ENCODE assay signal across 8 cellular contexts in genomic region chr19:2782936-2783780, GRCh38. TPM values are rescaled to one million over a fixed set of nuclear protein-coding genes. Genes with fewer than 3 reads are reported as not detected.
DNase-seq lines count a peak whose midpoint lies in the region; ATAC-seq and TF ChIP-seq lines count a peak whose summit lies in the region.

SGTA (minus strand) TSS chr19:2783273; CDS start chr19:2769068, 14,205 bp downstream.

- H3K4me1 ChIP-seq in ascending aorta (peaks cover 12 to 35% of the 10 kb centered on the region in 2 donors), right cardiac atrium (ENCODE audit: control insufficient read depth, insufficient read depth, low read length) (peaks cover 5% of the 10 kb centered on the region), uterus (peaks cover 5 to 15% of the 10 kb centered on the region in 2 donors)

- H3K4me3 ChIP-seq in ascending aorta (peak within 1 kb of the TSS; percentile 77 to 78), right cardiac atrium (ENCODE audit: low read length) (peak within 1 kb of the TSS; percentile 92), uterus (peak within 1 kb of the TSS; percentile 89 to 94)

- H3K36me3 Mint-ChIP-seq in T-helper 2 cell treated with Interferon-gamma antibody and Interleukin-4, amounts not matched to agents 5 μg/mL and 100 μg/mL, for 36 hours (ENCODE audit: low read depth), result peaks cover 11% of the 10 kb centered on the region

- H3K9me3 ChIP-seq in ascending aorta (no peaks in the 10 kb centered on the region), right cardiac atrium (ENCODE audit: control insufficient read depth, low read length) (no peaks in the 10 kb centered on the region), uterus (no peaks in the 10 kb centered on the region)

- peak within 1 kb of the TSS; percentile 94 for H3K4me3 Mint-ChIP-seq in T-helper 2 cell treated with Interferon-gamma antibody and Interleukin-4, amounts not matched to agents 5 μg/mL and 100 μg/mL, for 36 hours

- ATAC-seq in GM18502 (IDR thresholded peaks at IDR 0.05; ENCODE audit: poor library complexity, unreplicated experiment), result peak; percentile 71
- peak; percentile 65 for ATAC-seq in HG02970 (IDR thresholded peaks at IDR 0.05; ENCODE audit: low FRiP score, unreplicated experiment)
- peak; percentile 91 to 93 for ATAC-seq in right cardiac atrium

- no peaks in the 10 kb centered on the region for H3K9me3 Mint-ChIP-seq in T-helper 2 cell treated with Interferon-gamma antibody and Interleukin-4, amounts not matched to agents 5 μg/mL and 100 μg/mL, for 36 hours

- peak within 1 kb of the TSS; percentile 82 to 88 for H3K27ac ChIP-seq in ascending aorta
- peak within 1 kb of the TSS; percentile 79 for H3K27ac ChIP-seq in right cardiac atrium (ENCODE audit: low read length)
- H3K27ac ChIP-seq in uterus, result peak within 1 kb of the TSS; percentile 80 to 89

- H3K27me3 ChIP-seq in ascending aorta (no peaks in the 10 kb centered on the region), right cardiac atrium (ENCODE audit: control insufficient read depth, insufficient read depth) (no peaks in the 10 kb centered on the region), uterus (no peaks in the 10 kb centered on the region)

- peak; percentile 33 to 55 (median 41) for TF ChIP-seq CTCF in ascending aorta (IDR thresholded peaks at IDR 0.05)
- peak; percentile 26 to 66 (median 54) for TF ChIP-seq CTCF in uterus (IDR thresholded peaks at IDR 0.05)

- TF ChIP-seq POLR2A in uterus (IDR thresholded peaks at IDR 0.05), result peak; percentile 85 to 92

- peaks cover 41% of the 10 kb centered on the region for H3K4me1 Mint-ChIP-seq in T-helper 2 cell treated with Interferon-gamma antibody and Interleukin-4, amounts not matched to agents 5 μg/mL and 100 μg/mL, for 36 hours (ENCODE audit: low read depth)

- no peaks in the 10 kb centered on the region for H3K36me3 ChIP-seq in ascending aorta
- no peaks in the 10 kb centered on the region for H3K36me3 ChIP-seq in uterus

- DNase-seq in NCI-H1930 (lab: John Stamatoyannopoulos, UW) (peak; percentile 95 to 96), ascending aorta (ENCODE audit: low spot score in 2 of 2) (peak; percentile 92 to 99), right cardiac atrium (peak; percentile 98 to 99 (median 98)), pulmonary artery endothelial cell (ENCODE audit: low read depth, low spot score) (peak; percentile 98), uterus (peak; percentile 99)
- peak; percentile 98 for DNase-seq in T-helper 2 cell treated with Interferon-gamma antibody and Interleukin-4, amounts not matched to agents 5 μg/mL and 100 μg/mL, for 36 hours (ENCODE audit: low spot score)

- H3K27ac Mint-ChIP-seq in T-helper 2 cell treated with Interferon-gamma antibody and Interleukin-4, amounts not matched to agents 5 μg/mL and 100 μg/mL, for 36 hours, result peak within 1 kb of the TSS; percentile 93

- intact Hi-C loops in ascending aorta (cut with DNase I) (loop anchor here (2.0 kb wide), 1 partner anchor 844 kb away; the partner anchor contains the start of gene CACTIN), right cardiac atrium (cut with DNase I) (no loop called here), uterus (cut with DNase I; ENCODE audit: low total_unique reads) (no loop called here)

- under 1% methylated on average over 68 of the region's 68 CpGs for WGBS in right cardiac atrium

- H3K27me3 Mint-ChIP-seq in T-helper 2 cell treated with Interferon-gamma antibody and Interleukin-4, amounts not matched to agents 5 μg/mL and 100 μg/mL, for 36 hours (ENCODE audit: low read depth), result no peaks in the 10 kb centered on the region

RNA-seq across cellular contexts. Expression of gene SGTA, which starts in this region (rescaled TPM):
- total RNA-seq in ascending aorta, result 29.8 TPM
- 10 to 100 TPM; 53.6 to 84.2 (median 64.6) TPM for total RNA-seq in right cardiac atrium
- polyA plus RNA-seq in right cardiac atrium, result 86.5 TPM
- 49.1 and 55.0 TPM in 2 replicates for total RNA-seq in pulmonary artery endothelial cell
- 10 to 100 TPM in 3 of 4 donors, 1 to 10 TPM in 1; 9.5 to 50.7 (median 23.6) TPM for total RNA-seq in uterus

Comparison
In these comparisons a context has a peak if more than half of its experiments do, and no peak if none do; other contexts are left out.
1. Peak in every context shown above with its lines: DNase-seq, ATAC-seq, H3K4me3 ChIP-seq and H3K27ac ChIP-seq.